In the genomic region with DNA sequence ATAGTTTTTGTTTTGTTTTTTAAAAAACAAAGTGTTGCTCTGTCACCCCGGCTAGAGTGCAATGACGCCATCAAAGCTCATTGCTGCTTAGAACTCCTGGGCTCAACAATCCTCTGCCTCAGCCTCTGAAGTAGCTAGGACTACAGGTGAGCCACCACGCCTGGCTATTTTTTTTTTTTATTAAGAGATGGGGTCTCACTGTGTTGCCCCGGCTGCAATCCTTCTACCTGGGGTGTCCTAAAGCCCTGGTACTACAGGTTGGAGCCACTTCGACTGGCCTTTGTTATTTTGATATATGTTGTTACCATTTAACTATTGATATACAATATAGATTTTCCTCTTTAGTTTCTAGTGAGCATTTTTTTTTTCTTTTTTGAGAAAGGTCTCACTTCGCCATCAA, we compare ENCODE assay signal across 1 cellular context.
TF ChIP-seq lines count a peak whose summit lies in the region.

No MANE protein-coding gene starts in this region.

TF ChIP-seq in K562, 482 proteins besides CTCF, POLR2A, EP300 and RAD21:
- TF ChIP-seq KAT2B (IDR thresholded peaks at IDR 0.05; ENCODE audit: low read depth, low read length) (no peak), BCOR (IDR thresholded peaks at IDR 0.05) (0 out of 2 replicates have a peak, but pooled peaks have one; percentile 27), NR2C2 (CRISPR knock-in tag; IDR thresholded peaks at IDR 0.05) (no peak), NR2C2 (tag; IDR thresholded peaks at IDR 0.05) (no peak), NELFE (IDR thresholded peaks at IDR 0.05; ENCODE audit: insufficient read depth, insufficient read length) (no peak), ZNF282 (CRISPR knock-in tag; IDR thresholded peaks at IDR 0.05) (no peak), GTF2A2 (tag; IDR thresholded peaks at IDR 0.05) (no peak), SNRNP70 (optimal IDR thresholded peaks at IDR 0.05; ENCODE audit: low read depth, low read length) (no peak), ZNF583 (CRISPR knock-in tag; IDR thresholded peaks at IDR 0.05) (no peak), TAF7 (tag; IDR thresholded peaks at IDR 0.05) (no peak), RBFOX2 (IDR thresholded peaks at IDR 0.05; ENCODE audit: low read depth, low read length) (no peak), ZNF121 (CRISPR knock-in tag; conservative IDR thresholded peaks at IDR 0.05) (peak; percentile 86), SLC30A9 (CRISPR knock-in tag; IDR thresholded peaks at IDR 0.05) (no peak), DACH1 (IDR thresholded peaks at IDR 0.05; ENCODE audit: partially characterized antibody) (no peak), CXXC5 (CRISPR knock-in tag; IDR thresholded peaks at IDR 0.05) (no peak), NFE2 (IDR thresholded peaks at IDR 0.05; ENCODE audit: low read depth) (no peak)
